Comparison of ENCODE assay signal across 1 cellular context in the genomic region with DNA sequence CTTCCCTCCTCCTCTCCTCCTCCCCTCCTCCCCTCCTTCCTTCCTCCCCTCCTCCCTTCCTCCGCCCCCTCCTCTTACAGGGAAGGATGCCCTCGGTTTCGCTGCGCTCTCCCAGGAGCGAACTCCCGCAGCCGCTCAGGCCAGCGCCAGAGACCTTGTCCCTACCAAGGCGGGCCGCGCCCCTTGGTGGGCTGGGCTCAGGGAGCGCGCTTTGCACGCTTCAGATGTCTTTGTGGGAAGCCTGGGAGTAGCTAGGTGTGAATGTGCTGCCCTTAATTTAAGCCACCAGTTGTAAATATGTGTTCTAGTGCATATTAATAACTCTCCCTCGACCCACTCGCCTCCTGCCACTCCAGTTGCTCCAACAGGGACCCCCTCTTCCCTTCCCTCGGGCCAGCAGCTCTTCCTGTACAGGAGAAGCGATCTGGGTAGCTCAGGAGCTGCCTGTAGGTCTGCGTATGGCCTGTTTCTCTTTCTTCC.
TF ChIP-seq lines count a peak whose summit lies in the region.

No MANE protein-coding gene starts in this region.

TF ChIP-seq in K562, 482 proteins besides CTCF, POLR2A, EP300 and RAD21 (continued from another document):
- TF ChIP-seq, protein P1, sequence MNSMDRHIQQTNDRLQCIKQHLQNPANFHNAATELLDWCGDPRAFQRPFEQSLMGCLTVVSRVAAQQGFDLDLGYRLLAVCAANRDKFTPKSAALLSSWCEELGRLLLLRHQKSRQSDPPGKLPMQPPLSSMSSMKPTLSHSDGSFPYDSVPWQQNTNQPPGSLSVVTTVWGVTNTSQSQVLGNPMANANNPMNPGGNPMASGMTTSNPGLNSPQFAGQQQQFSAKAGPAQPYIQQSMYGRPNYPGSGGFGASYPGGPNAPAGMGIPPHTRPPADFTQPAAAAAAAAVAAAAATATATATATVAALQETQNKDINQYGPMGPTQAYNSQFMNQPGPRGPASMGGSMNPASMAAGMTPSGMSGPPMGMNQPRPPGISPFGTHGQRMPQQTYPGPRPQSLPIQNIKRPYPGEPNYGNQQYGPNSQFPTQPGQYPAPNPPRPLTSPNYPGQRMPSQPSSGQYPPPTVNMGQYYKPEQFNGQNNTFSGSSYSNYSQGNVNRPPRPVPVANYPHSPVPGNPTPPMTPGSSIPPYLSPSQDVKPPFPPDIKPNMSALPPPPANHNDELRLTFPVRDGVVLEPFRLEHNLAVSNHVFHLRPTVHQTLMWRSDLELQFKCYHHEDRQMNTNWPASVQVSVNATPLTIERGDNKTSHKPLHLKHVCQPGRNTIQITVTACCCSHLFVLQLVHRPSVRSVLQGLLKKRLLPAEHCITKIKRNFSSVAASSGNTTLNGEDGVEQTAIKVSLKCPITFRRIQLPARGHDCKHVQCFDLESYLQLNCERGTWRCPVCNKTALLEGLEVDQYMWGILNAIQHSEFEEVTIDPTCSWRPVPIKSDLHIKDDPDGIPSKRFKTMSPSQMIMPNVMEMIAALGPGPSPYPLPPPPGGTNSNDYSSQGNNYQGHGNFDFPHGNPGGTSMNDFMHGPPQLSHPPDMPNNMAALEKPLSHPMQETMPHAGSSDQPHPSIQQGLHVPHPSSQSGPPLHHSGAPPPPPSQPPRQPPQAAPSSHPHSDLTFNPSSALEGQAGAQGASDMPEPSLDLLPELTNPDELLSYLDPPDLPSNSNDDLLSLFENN (IDR thresholded peaks at IDR 0.05; ENCODE audit: low read depth in 2 of 2, low read length in 2 of 2): no peak
- no peak for TF ChIP-seq FUS (optimal IDR thresholded peaks at IDR 0.05; ENCODE audit: low read depth, low read length)
TF ChIP-seq in K562: peak in this region for 0.
